In genomic region chr11:131424257-131424876, GRCh38 we compare ENCODE assay signal across 2 cellular contexts. TPM values are rescaled to one million over a fixed set of nuclear protein-coding genes. Genes with fewer than 3 reads are reported as not detected.
"Had no signal": no experiment of that assay in that cellular context is flagged by ENCODE, and none has a peak within 500 bp of the region (broad histone marks: within the 10 kb centered on the region; RNA-seq: fewer than 3 reads in every experiment).

No MANE protein-coding gene starts in this region.

RNA-seq across cellular contexts. Expression of gene NTM, which starts 54.0 kb away (rescaled TPM):
- total RNA-seq: mononuclear cell had no signal
- polyA plus RNA-seq: immature natural killer cell had no signal
